ENCODE assay signal across 1 cellular context in genomic region chrX:139213241-139213709, GRCh38.
TF ChIP-seq lines count a peak whose summit lies in the region.

No MANE protein-coding gene starts in this region.

TF ChIP-seq in K562, 482 proteins besides CTCF, POLR2A, EP300 and RAD21 (continued from another document and continues in another):
- TF ChIP-seq CHAMP1 (IDR thresholded peaks at IDR 0.05) = peak; percentile 96
- no peak for TF ChIP-seq THAP7 (CRISPR knock-in tag; IDR thresholded peaks at IDR 0.05)
- TF ChIP-seq BCLAF1 (IDR thresholded peaks at IDR 0.05; ENCODE audit: borderline replicate concordance in 1 of 2, control insufficient read depth in 1 of 2, low read depth in 2 of 2, low read length in 1 of 2) = no peak
- no peak for TF ChIP-seq PHF21A (IDR thresholded peaks at IDR 0.05; ENCODE audit: borderline replicate concordance, low read depth)
- peak; percentile 67 for TF ChIP-seq FOXM1 (IDR thresholded peaks at IDR 0.05; ENCODE audit: low read depth)
- TF ChIP-seq FOXM1 (CRISPR knock-in tag; IDR thresholded peaks at IDR 0.05; ENCODE audit: low read depth) = no peak
- TF ChIP-seq SAP30 (IDR thresholded peaks at IDR 0.05; ENCODE audit: borderline replicate concordance, insufficient read depth, low read depth, low read length, poor library complexity, severe bottlenecking) = no peak
- TF ChIP-seq ZNF277 (CRISPR knock-in tag; IDR thresholded peaks at IDR 0.05; ENCODE audit: borderline replicate concordance) = no peak
- peak; percentile 75; the same call in 1 of the 2 replicates for TF ChIP-seq CC2D1A (IDR thresholded peaks at IDR 0.05)
- peak; percentile 83 for TF ChIP-seq CBFA2T2 (conservative IDR thresholded peaks at IDR 0.05)
- TF ChIP-seq FOXA1 (IDR thresholded peaks at IDR 0.05; ENCODE audit: borderline replicate concordance) = no peak
- TF ChIP-seq SP2 (IDR thresholded peaks at IDR 0.05; ENCODE audit: extremely low read depth, low read depth, low read length, poor library complexity, severe bottlenecking) = no peak
- TF ChIP-seq TFAM (CRISPR knock-in tag; conservative IDR thresholded peaks at IDR 0.05) = no peak
- TF ChIP-seq USF2 (CRISPR knock-in tag; IDR thresholded peaks at IDR 0.05) = no peak
- no peak for TF ChIP-seq HCFC1 (IDR thresholded peaks at IDR 0.05; ENCODE audit: low read depth, low read length)
- TF ChIP-seq RBFOX2 (IDR thresholded peaks at IDR 0.05; ENCODE audit: low read depth, low read length) = peak; percentile 59
- TF ChIP-seq ZC3H11A (IDR thresholded peaks at IDR 0.05; ENCODE audit: low read depth, low read length) = no peak
- no peak for TF ChIP-seq ATF2 (CRISPR knock-in tag; IDR thresholded peaks at IDR 0.05)
- no peak for TF ChIP-seq HDAC8 (tag; IDR thresholded peaks at IDR 0.05)
- no peak for TF ChIP-seq ZNF76 (CRISPR knock-in tag; IDR thresholded peaks at IDR 0.05; ENCODE audit: borderline replicate concordance)
- TF ChIP-seq ZNF584 (CRISPR knock-in tag; IDR thresholded peaks at IDR 0.05; ENCODE audit: low read depth) = no peak
- TF ChIP-seq RCOR1 (IDR thresholded peaks at IDR 0.05; ENCODE audit: borderline replicate concordance in 1 of 2, low read depth in 2 of 2, low read length in 2 of 2) = peak in 1 of 2 experiments; percentile 69; a peak in 1 of 4 replicates
- TF ChIP-seq CBX2 (IDR thresholded peaks at IDR 0.05; ENCODE audit: insufficient read depth, low read length, poor library complexity, severe bottlenecking) = no peak
- TF ChIP-seq ZC3H4 (CRISPR knock-in tag; IDR thresholded peaks at IDR 0.05; ENCODE audit: borderline replicate concordance) = no peak
- peak; percentile 86 for TF ChIP-seq NBN (IDR thresholded peaks at IDR 0.05; ENCODE audit: low read depth)
- TF ChIP-seq TAF15 (IDR thresholded peaks at IDR 0.05; ENCODE audit: low read depth, low read length) = no peak
- TF ChIP-seq CBX5 (IDR thresholded peaks at IDR 0.05; ENCODE audit: borderline replicate concordance, low read depth) = no peak
- no peak for TF ChIP-seq RBM14 (IDR thresholded peaks at IDR 0.05; ENCODE audit: borderline replicate concordance, insufficient read depth, low read depth, low read length)
- no peak for TF ChIP-seq PRPF4 (IDR thresholded peaks at IDR 0.05; ENCODE audit: insufficient read depth, low read depth, low read length, poor library complexity, severe bottlenecking)
- no peak for TF ChIP-seq POLR2AphosphoS2 (IDR thresholded peaks at IDR 0.05; ENCODE audit: low read length)
- no peak for TF ChIP-seq E2F3 (CRISPR knock-in tag; IDR thresholded peaks at IDR 0.05)
- no peak for TF ChIP-seq TGIF2 (CRISPR knock-in tag; IDR thresholded peaks at IDR 0.05)
- TF ChIP-seq SMAD1 (IDR thresholded peaks at IDR 0.05; ENCODE audit: low read depth, low read length, partially characterized antibody) = no peak
- no peak for TF ChIP-seq CHD2 (IDR thresholded peaks at IDR 0.05; ENCODE audit: low read depth, low read length)
- TF ChIP-seq ZNF316 (IDR thresholded peaks at IDR 0.05) = no peak
- 0 out of 2 replicates have a peak, but pooled peaks have one; percentile 22 for TF ChIP-seq BHLHE40 (IDR thresholded peaks at IDR 0.05; ENCODE audit: low read length)
- TF ChIP-seq ZNF583 (CRISPR knock-in tag; IDR thresholded peaks at IDR 0.05) = no peak
- no peak for TF ChIP-seq SMARCA5 (IDR thresholded peaks at IDR 0.05)
- TF ChIP-seq LCOR (CRISPR knock-in tag; IDR thresholded peaks at IDR 0.05) = no peak
- no peak for TF ChIP-seq SAFB (IDR thresholded peaks at IDR 0.05; ENCODE audit: borderline replicate concordance, low read depth, low read length)
- TF ChIP-seq THAP12 (CRISPR knock-in tag; IDR thresholded peaks at IDR 0.05) = no peak
- no peak for TF ChIP-seq SREBF1 (IDR thresholded peaks at IDR 0.05; ENCODE audit: borderline replicate concordance, low read depth, low read length)
- TF ChIP-seq TBP (optimal IDR thresholded peaks at IDR 0.05; ENCODE audit: low read depth, low read length) = no peak
- TF ChIP-seq ZEB2 (IDR thresholded peaks at IDR 0.05) = peak; percentile 77
- TF ChIP-seq ZBTB12 (CRISPR knock-in tag; IDR thresholded peaks at IDR 0.05) = 0 out of 2 replicates have a peak, but pooled peaks have one; percentile 20
- TF ChIP-seq ZNF778 (CRISPR knock-in tag; IDR thresholded peaks at IDR 0.05) = no peak
- TF ChIP-seq NCOR1 (IDR thresholded peaks at IDR 0.05) = peak; percentile 89
- no peak for TF ChIP-seq E2F6 (IDR thresholded peaks at IDR 0.05; ENCODE audit: borderline replicate concordance in 1 of 2, extremely low read depth in 1 of 2, insufficient read depth in 1 of 2, insufficient read length in 1 of 2, low read depth in 1 of 2, low read length in 1 of 2, poor library complexity in 1 of 2, severe bottlenecking in 1 of 2)
- TF ChIP-seq MAFG (tag; conservative IDR thresholded peaks at IDR 0.05) = no peak
- TF ChIP-seq ZNF75A (CRISPR knock-in tag; IDR thresholded peaks at IDR 0.05) = no peak
- TF ChIP-seq ARID3A (IDR thresholded peaks at IDR 0.05; ENCODE audit: borderline replicate concordance, low read depth, low read length) = peak; percentile 54; the same call in 1 of the 2 replicates
- TF ChIP-seq ETV6 (IDR thresholded peaks at IDR 0.05; ENCODE audit: borderline replicate concordance in 1 of 2, low read depth in 2 of 2, low read length in 1 of 2) = peak in 1 of 2 experiments; percentile 34; a peak in 1 of 4 replicates
- TF ChIP-seq ETV6 (CRISPR knock-in tag; IDR thresholded peaks at IDR 0.05; ENCODE audit: borderline replicate concordance) = no peak
- no peak for TF ChIP-seq ILF3 (IDR thresholded peaks at IDR 0.05; ENCODE audit: borderline replicate concordance)
- no peak for TF ChIP-seq ZNF133 (CRISPR knock-in tag; IDR thresholded peaks at IDR 0.05)
- no peak for TF ChIP-seq ZNF586 (CRISPR knock-in tag; conservative IDR thresholded peaks at IDR 0.05)
- no peak for TF ChIP-seq TRIM28 (IDR thresholded peaks at IDR 0.05)
